ENCODE assay signal across 8 cellular contexts in the genomic region with DNA sequence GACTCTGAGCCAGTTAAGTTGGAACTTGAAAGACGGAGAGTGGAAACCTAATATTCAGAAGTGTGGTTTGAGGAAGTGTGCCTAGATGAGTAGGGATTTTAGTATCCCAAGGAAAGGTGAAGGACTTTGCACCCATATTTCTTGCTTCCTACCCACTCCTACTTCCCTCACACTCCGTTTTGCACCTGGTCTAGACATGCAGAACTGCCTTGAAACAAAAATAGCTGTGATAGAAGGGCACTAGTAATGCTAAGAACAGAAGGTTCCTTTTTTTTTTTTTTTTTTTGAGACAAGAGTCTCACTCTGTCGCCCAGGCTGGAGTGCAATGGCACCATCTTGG. TPM values are rescaled to one million over a fixed set of nuclear protein-coding genes. Genes with fewer than 3 reads are reported as not detected.
DNase-seq lines count a peak whose midpoint lies in the region; ATAC-seq and TF ChIP-seq lines count a peak whose summit lies in the region.

No MANE protein-coding gene starts in this region.

- H3K27ac ChIP-seq in 22Rv1, result peak overlapping the region; percentile 85

- no peaks in the 10 kb centered on the region for H3K36me3 ChIP-seq in mucosa of descending colon (ENCODE audit: low read depth)

- no peaks in the 10 kb centered on the region for H3K9me3 Mint-ChIP-seq in HFFc6
- H3K9me3 Mint-ChIP-seq in activated naive CD4-positive, alpha-beta T cell treated with anti-CD3 and anti-CD28 coated beads, Interleukin-2, amount 50 U/mL, for 72 hours, result no peaks in the 10 kb centered on the region

- intact Hi-C loops in mucosa of descending colon (cut with DNase I, micrococcal nuclease), result no loop called here

- no peaks in the 10 kb centered on the region for H3K9me3 ChIP-seq in mucosa of descending colon

- H3K27me3 Mint-ChIP-seq in HFFc6 (ENCODE audit: insufficient read depth), result peaks cover 3% of the 10 kb centered on the region; the same call in 1 of the 2 replicates

- TF ChIP-seq CTCF in 22Rv1 (IDR thresholded peaks at IDR 0.05), result no peak
- TF ChIP-seq CTCF in HFFc6 (IDR thresholded peaks at IDR 0.05), result no peak
- no peak for TF ChIP-seq CTCF in astrocyte of the spinal cord (IDR thresholded peaks at IDR 0.05; ENCODE audit: low read depth, low read length)
- TF ChIP-seq CTCF in mucosa of descending colon (IDR thresholded peaks at IDR 0.05), result no peak

- H3K4me3 ChIP-seq in astrocyte of the spinal cord (ENCODE audit: low read depth, low read length) (peak overlapping the region; percentile 78), mucosa of descending colon (peak overlapping the region; percentile 84)

- in situ Hi-C loops in astrocyte of the spinal cord (cut with HindIII; ENCODE audit: low sequenced_read_pairs), result no loop called here

- DNase-seq in HFFc6, result no peak
- DNase-seq in astrocyte of the spinal cord (ENCODE audit: low read depth, low spot score), result no peak
- no peak for DNase-seq in mucosa of descending colon
- DNase-seq in hippocampal formation (lab: John Stamatoyannopoulos, UW), result no peak
- DNase-seq in GDM1 (lab: John Stamatoyannopoulos, UW), result no peak
- DNase-seq in activated naive CD4-positive, alpha-beta T cell treated with anti-CD3 and anti-CD28 coated beads, Interleukin-2, amount 50 U/mL, for 72 hours (ENCODE audit: low spot score in 2 of 2), result no peak

- peak overlapping the region; percentile 95 for H3K27ac Mint-ChIP-seq in HFFc6
- no peak overlapping the region for H3K27ac Mint-ChIP-seq in activated naive CD4-positive, alpha-beta T cell treated with anti-CD3 and anti-CD28 coated beads, Interleukin-2, amount 50 U/mL, for 72 hours

- peak; percentile 46 for ATAC-seq in mucosa of descending colon
- ATAC-seq in HG02981 (IDR thresholded peaks at IDR 0.05; ENCODE audit: unreplicated experiment), result no peak
- no peak for ATAC-seq in activated naive CD4-positive, alpha-beta T cell treated with anti-CD3 and anti-CD28 coated beads, Interleukin-2, amount 50 U/mL, for 72 hours

- peaks cover 26% of the 10 kb centered on the region for H3K36me3 Mint-ChIP-seq in HFFc6 (ENCODE audit: low read depth)
- H3K36me3 Mint-ChIP-seq in activated naive CD4-positive, alpha-beta T cell treated with anti-CD3 and anti-CD28 coated beads, Interleukin-2, amount 50 U/mL, for 72 hours, result peaks cover 9 to 29% of the 10 kb centered on the region in 2 donors

- H3K4me1 ChIP-seq in mucosa of descending colon (ENCODE audit: low read depth), result peaks cover 18% of the 10 kb centered on the region

- H3K4me1 Mint-ChIP-seq in HFFc6 (ENCODE audit: low read depth), result peaks cover 61% of the 10 kb centered on the region

- H3K4me3 Mint-ChIP-seq in HFFc6, result peak overlapping the region; percentile 96

RNA-seq across cellular contexts. Expression of gene ARF3, which starts 0.7 kb away (rescaled TPM):
- total RNA-seq in HFFc6 (2021; fragmentation: NEBNext Ultra II Directional; extraction: Animal tissue kit (Norgen Biotek cat#: 25700)), result 100 to 1,000 TPM; 186 to 213 (median 203) TPM
- 100 to 1,000 TPM; 207 to 280 (median 266) TPM for total RNA-seq in mucosa of descending colon
- total RNA-seq in activated naive CD4-positive, alpha-beta T cell treated with anti-CD3 and anti-CD28 coated beads, Interleukin-2, amount 50 U/mL, for 72 hours, result 100 to 1,000 TPM in 1 of 2 donors, 10 to 100 TPM in 1; 49.7 to 132 TPM

RNA-seq across cellular contexts. Expression of gene WNT10B, which starts 13.5 kb away (rescaled TPM):
- 1 to 10 TPM in 4 of 6 experiments, under 1 TPM in 2; 0.87 to 1.7 (median 1.3) TPM for total RNA-seq in HFFc6 (2021; fragmentation: NEBNext Ultra II Directional; extraction: Animal tissue kit (Norgen Biotek cat#: 25700))
- total RNA-seq in mucosa of descending colon, result 1 to 10 TPM in 1 of 3 donors, under 1 TPM in 2; 0.49 to 1.1 (median 0.76) TPM
- 1 to 10 TPM in 1 of 2 donors, not detected in 1; 1.4 TPM for total RNA-seq in activated naive CD4-positive, alpha-beta T cell treated with anti-CD3 and anti-CD28 coated beads, Interleukin-2, amount 50 U/mL, for 72 hours

RNA-seq across cellular contexts. Expression of gene WNT1, which starts 20.1 kb away (rescaled TPM):
- total RNA-seq in HFFc6 (2021; fragmentation: NEBNext Ultra II Directional; extraction: Animal tissue kit (Norgen Biotek cat#: 25700)), result not detected
- not detected for total RNA-seq in mucosa of descending colon
- under 1 TPM in 1 of 2 donors, not detected in 1; 0.27 TPM for total RNA-seq in activated naive CD4-positive, alpha-beta T cell treated with anti-CD3 and anti-CD28 coated beads, Interleukin-2, amount 50 U/mL, for 72 hours

RNA-seq across cellular contexts. Expression of gene FKBP11, which starts 32.7 kb away (rescaled TPM):
- total RNA-seq in HFFc6 (2021; fragmentation: NEBNext Ultra II Directional; extraction: Animal tissue kit (Norgen Biotek cat#: 25700)), result 100 to 1,000 TPM in 2 of 6 experiments, 10 to 100 TPM in 4; 59.2 to 117 (median 70.8) TPM
- total RNA-seq in mucosa of descending colon, result 10 to 100 TPM; 16.9 to 41.3 (median 22.9) TPM
- 10 to 100 TPM; 31.6 to 68.6 TPM for total RNA-seq in activated naive CD4-positive, alpha-beta T cell treated with anti-CD3 and anti-CD28 coated beads, Interleukin-2, amount 50 U/mL, for 72 hours

RNA-seq across cellular contexts. Expression of gene DDN, which starts 41.2 kb away (rescaled TPM):
- under 1 TPM; 0.17 to 0.40 (median 0.23) TPM for total RNA-seq in HFFc6 (2021; fragmentation: NEBNext Ultra II Directional; extraction: Animal tissue kit (Norgen Biotek cat#: 25700))
- under 1 TPM in 1 of 3 donors, not detected in 2; 0.12 TPM for total RNA-seq in mucosa of descending colon
- 1 to 10 TPM in 1 of 2 donors, under 1 TPM in 1; 0.07 to 1.1 TPM for total RNA-seq in activated naive CD4-positive, alpha-beta T cell treated with anti-CD3 and anti-CD28 coated beads, Interleukin-2, amount 50 U/mL, for 72 hours
